8 cellular contexts compared by ENCODE assay signal in genomic region chr20:544153-544725, GRCh38. TPM values are rescaled to one million over a fixed set of nuclear protein-coding genes. Genes with fewer than 3 reads are reported as not detected.
DNase-seq lines count a peak whose midpoint lies in the region; ATAC-seq and TF ChIP-seq lines count a peak whose summit lies in the region.

No MANE protein-coding gene starts in this region.

- H3K4me1 Mint-ChIP-seq in T-helper 17 cell, result peaks cover 33% of the 10 kb centered on the region

- TF ChIP-seq CTCF in GM12865 (IDR thresholded peaks at IDR 0.05; ENCODE audit: insufficient read depth, low read depth, low read length, missing control alignments) (no peak), fibroblast of the aortic adventitia (IDR thresholded peaks at IDR 0.05; ENCODE audit: insufficient read depth, low read length) (no peak), retinal pigment epithelial cell (conservative IDR thresholded peaks at IDR 0.05; ENCODE audit: low read depth, low read length) (no peak)

- H3K27me3 Mint-ChIP-seq in T-helper 17 cell, result peaks cover 12% of the 10 kb centered on the region

- H3K27ac Mint-ChIP-seq in T-helper 17 cell, result peak overlapping the region; percentile 98

- ATAC-seq in T-helper 17 cell (no peak), GM18868 (IDR thresholded peaks at IDR 0.05; ENCODE audit: unreplicated experiment) (no peak), left lobe of liver (no peak)

- H3K4me3 ChIP-seq in GM12865 (ENCODE audit: low read depth, low read length) (peak overlapping the region; percentile 93), fibroblast of the aortic adventitia (ENCODE audit: low read depth, low read length) (peak overlapping the region; percentile 52), retinal pigment epithelial cell (ENCODE audit: low read length) (peak overlapping the region; percentile 89)

- DNase-seq in GM12865 (ENCODE audit: low read depth), result no peak
- no peak for DNase-seq in T-helper 17 cell
- no peak for DNase-seq in fibroblast of the aortic adventitia (ENCODE audit: low read depth)
- no peak for DNase-seq in retinal pigment epithelial cell (ENCODE audit: low read depth)
- no peak for DNase-seq in left lobe of liver (ENCODE audit: low spot score)
- DNase-seq in stimulated activated naive CD4-positive, alpha-beta T cell treated with Interleukin-2 at 50 U/mL for 16 hours (lab: John Stamatoyannopoulos, UW), result no peak
- DNase-seq in stimulated activated CD4-positive, alpha-beta T cell treated with anti-CD3 and anti-CD28 coated beads, Interleukin-4, amount 100 ng/mL, for 24 hours, result no peak

- H3K36me3 Mint-ChIP-seq in T-helper 17 cell (ENCODE audit: low read depth), result peaks cover 11% of the 10 kb centered on the region

- H3K9me3 ChIP-seq in T-helper 17 cell (ENCODE audit: control insufficient read depth, low read length, poor library complexity, severe bottlenecking), result no peaks in the 10 kb centered on the region

- H3K4me3 Mint-ChIP-seq in T-helper 17 cell, result peak overlapping the region; percentile 98

RNA-seq across cellular contexts. Expression of gene CSNK2A1, which starts 0.6 kb away (rescaled TPM):
- total RNA-seq in T-helper 17 cell (10 to 100 TPM; 63.8 to 69.0 TPM), fibroblast of the aortic adventitia (ENCODE audit: low replicate concordance) (84.6 and 147 TPM in 2 replicates), left lobe of liver (33.6 TPM)
